ENCODE assay signal across 12 cellular contexts in the genomic region with DNA sequence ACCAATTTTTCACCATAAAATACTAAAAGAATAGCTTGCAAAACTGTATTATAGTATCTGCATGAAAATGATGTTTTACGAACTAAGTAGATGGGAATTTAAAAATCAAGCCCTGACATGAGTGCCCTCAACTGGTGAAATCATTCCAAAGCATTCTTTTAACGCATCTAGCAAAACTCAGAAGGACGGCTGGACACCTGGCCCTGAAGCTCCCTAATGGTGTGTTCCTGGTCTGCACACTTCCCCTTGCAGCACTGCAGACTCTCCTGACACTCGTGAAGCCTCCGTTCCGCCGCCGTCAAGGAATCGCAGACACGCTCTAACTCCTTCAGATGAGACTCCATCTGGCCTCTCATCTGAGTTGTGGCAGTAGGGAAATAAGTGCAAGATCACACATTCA. TPM values are rescaled to one million over a fixed set of nuclear protein-coding genes. Genes with fewer than 3 reads are reported as not detected.
A peak's percentile ranks its signal among the peaks of the same experiment; 100 is the strongest.
DNase-seq lines count a peak whose midpoint lies in the region; ATAC-seq, FAIRE-seq and TF ChIP-seq lines count a peak whose summit lies in the region.
"Had no signal": no experiment of that assay in that cellular context is flagged by ENCODE, and none has a peak within 500 bp of the region (broad histone marks: within the 10 kb centered on the region; RNA-seq: fewer than 3 reads in every experiment).

No MANE protein-coding gene starts in this region.

- in situ Hi-C loops in ACHN (cut with HindIII; ENCODE audit: low pct_ligation_motif_present, low pct_unique_long_range_greater_than_20kb, low sequenced_read_pairs): no loop called here

- FAIRE-seq in frontal cortex (lab: Jason Lieb, UNC): no peak

- no peak overlapping the region for H3K4me3 ChIP-seq in GM06990 (replicated peaks; ENCODE audit: low read depth, low read length)
- H3K4me3 ChIP-seq in foreskin fibroblast (ENCODE audit: low read depth in 1 of 2, low read length in 2 of 2): no peak overlapping the region
- H3K4me3 ChIP-seq: upper lobe of left lung had no signal

- DNase-seq in ACHN: peak; percentile 13
- DNase-seq in GM06990 (ENCODE audit: extremely low read depth, insufficient read length): no peak
- peak; percentile 15 for DNase-seq in OCI-M1 (lab: John Stamatoyannopoulos, UW)
- DNase-seq in foreskin fibroblast: no peak
- no peak for DNase-seq in SHP77 treated with DMSO at 0.1 percent for 48 hours (lab: John Stamatoyannopoulos, UW)
- no peak for DNase-seq in frontal cortex (ENCODE audit: low spot score in 2 of 2)
- DNase-seq: activated naive CD8-positive, alpha-beta T cell treated with anti-CD3 and anti-CD28 coated beads, Interleukin-2, amount 10 ng/mL, durations not matched to agents 7 days and 5 days; effector CD4-positive, alpha-beta T cell; NCI-H1092 had no signal

- no peaks in the 10 kb centered on the region for H3K27me3 ChIP-seq in GM06990 (replicated peaks; ENCODE audit: control insufficient read depth, insufficient read depth, low read length)
- H3K27me3 ChIP-seq: upper lobe of left lung had no signal

- TF ChIP-seq CTCF in GM06990 (IDR thresholded peaks at IDR 0.05; ENCODE audit: insufficient read depth, low read length, poor library complexity, severe bottlenecking) (peak; percentile 2), foreskin fibroblast (IDR thresholded peaks at IDR 0.05; ENCODE audit: low read depth, low read length) (peak; percentile 4)

- no peaks in the 10 kb centered on the region; the same call in 1 of the 2 replicates for H3K36me3 ChIP-seq in GM06990 (ENCODE audit: control insufficient read depth, insufficient read depth, low read length)

- no peak for ATAC-seq in GM21825 (IDR thresholded peaks at IDR 0.05; ENCODE audit: unreplicated experiment)
- no peak for ATAC-seq in GM21576 (IDR thresholded peaks at IDR 0.05; ENCODE audit: unreplicated experiment)

RNA-seq across cellular contexts. Expression of gene ODF2L, which starts 39.9 kb away (rescaled TPM):
- 67.7 TPM for total RNA-seq in frontal cortex

Comparison
In these comparisons a context has a peak if more than half of its experiments do, and no peak if none do; other contexts are left out.
1. DNase-seq: peak in ACHN (single experiment) and OCI-M1 (single experiment); none in GM06990 (single experiment), foreskin fibroblast (0 of 2), SHP77 treated with DMSO at 0.1 percent for 48 hours (single experiment) and frontal cortex (0 of 2).